ENCODE assay signal across 9 cellular contexts in genomic region chr9:13278368-13279246, GRCh38. TPM values are rescaled to one million over a fixed set of nuclear protein-coding genes. Genes with fewer than 3 reads are reported as not detected.
DNase-seq lines count a peak whose midpoint lies in the region; ATAC-seq and TF ChIP-seq lines count a peak whose summit lies in the region.
"Had no signal": no experiment of that assay in that cellular context is flagged by ENCODE, and none has a peak within 500 bp of the region (broad histone marks: within the 10 kb centered on the region; RNA-seq: fewer than 3 reads in every experiment).

No MANE protein-coding gene starts in this region.

- H3K9me3 Mint-ChIP-seq in effector memory CD8-positive, alpha-beta T cell: peaks cover 7 to 9% of the 10 kb centered on the region in 2 donors

- H3K9me3 ChIP-seq in GM23248 (ENCODE audit: low read depth) (no peaks in the 10 kb centered on the region), upper lobe of left lung (no peaks in the 10 kb centered on the region)

- 2% methylated on average over 37 to 67 of the region's 67 CpGs for WGBS in GM23248 (ENCODE audit: low coverage in 1 of 2, low lambda C conversion rate in 2 of 2, missing lambda C conversion rate in 2 of 2), 2 experiments
- 1 to 6% methylated on average over 21 to 49 of the region's 67 CpGs for WGBS in upper lobe of left lung, 2 donors

- ATAC-seq in upper lobe of left lung (ENCODE audit: low FRiP score in 2 of 2) (peak; percentile 67 to 77), HG03378 (IDR thresholded peaks at IDR 0.05; ENCODE audit: unreplicated experiment) (no peak)
- ATAC-seq in effector memory CD8-positive, alpha-beta T cell (replicated peaks): no peak

- H3K4me1 ChIP-seq in GM23248 (ENCODE audit: insufficient read depth): peaks cover 53% of the 10 kb centered on the region
- H3K4me1 ChIP-seq in upper lobe of left lung: peaks cover 0 to 11% (median 10%) of the 10 kb centered on the region in 4 donors

- H2AFZ ChIP-seq in GM23248: peak overlapping the region; percentile 94

- peaks cover 51% of the 10 kb centered on the region for H3K79me2 ChIP-seq in GM23248 (ENCODE audit: insufficient read depth)

- no peaks in the 10 kb centered on the region for H3K36me3 ChIP-seq in GM23248 (ENCODE audit: low read depth)
- H3K36me3 ChIP-seq in upper lobe of left lung: no peaks in the 10 kb centered on the region

- no peak for TF ChIP-seq CTCF in epithelial cell of esophagus (IDR thresholded peaks at IDR 0.05; ENCODE audit: insufficient read depth, low read depth, low read length, missing control alignments)
- TF ChIP-seq CTCF in upper lobe of left lung (IDR thresholded peaks at IDR 0.05): no peak

- peak overlapping the region; percentile 95 for H3K4me2 ChIP-seq in GM23248 (ENCODE audit: unreplicated experiment)

- peak overlapping the region; percentile 93 for H3K9ac ChIP-seq in GM23248

- in situ Hi-C loops in GM23248 (cut with MboI): no loop called here

- no peak for TF ChIP-seq EP300 in upper lobe of left lung (IDR thresholded peaks at IDR 0.05)

- H3K4me3 Mint-ChIP-seq in effector memory CD8-positive, alpha-beta T cell: no peak overlapping the region
- H3K4me3 Mint-ChIP-seq: IgD-negative memory B cell had no signal

- no peaks in the 10 kb centered on the region for H3K4me1 Mint-ChIP-seq in effector memory CD8-positive, alpha-beta T cell (ENCODE audit: low read depth in 2 of 2)
- H3K4me1 Mint-ChIP-seq: IgD-negative memory B cell had no signal

- H3K27me3 ChIP-seq in GM23248 (replicated peaks; ENCODE audit: insufficient read depth): no peaks in the 10 kb centered on the region
- H3K27me3 ChIP-seq in upper lobe of left lung: no peaks in the 10 kb centered on the region

- peak overlapping the region; percentile 89 for H3K4me3 ChIP-seq in GM23248
- peak overlapping the region; percentile 54 for H3K4me3 ChIP-seq in epithelial cell of esophagus (ENCODE audit: low read length)
- H3K4me3 ChIP-seq in upper lobe of left lung: peak overlapping the region; percentile 56 to 77 (median 68)

- H3K36me3 Mint-ChIP-seq in effector memory CD8-positive, alpha-beta T cell (ENCODE audit: insufficient read depth): no peaks in the 10 kb centered on the region

- H3K27me3 Mint-ChIP-seq in effector memory CD8-positive, alpha-beta T cell: peaks cover 0 to 8% of the 10 kb centered on the region in 2 donors

- no peak overlapping the region for H3K27ac Mint-ChIP-seq in effector memory CD8-positive, alpha-beta T cell
- H3K27ac Mint-ChIP-seq: IgD-negative memory B cell had no signal

- no peaks in the 10 kb centered on the region for H4K20me1 ChIP-seq in GM23248 (ENCODE audit: insufficient read depth)

- TF ChIP-seq POLR2A in upper lobe of left lung (IDR thresholded peaks at IDR 0.05): peak in 1 of 4 donors; percentile 34

- H3K27ac ChIP-seq in GM23248: peak overlapping the region; percentile 84
- H3K27ac ChIP-seq in upper lobe of left lung: peak overlapping the region; percentile 82 to 95 (median 88)

- peak; percentile 81 for DNase-seq in GM23248
- peak; percentile 10 for DNase-seq in NCI-H82 treated with DMSO at 0.1 percent for 48 hours (lab: John Stamatoyannopoulos, UW; ENCODE audit: unreplicated experiment)
- DNase-seq in epithelial cell of esophagus (ENCODE audit: low read depth): peak; percentile 39
- DNase-seq in medulla oblongata (ENCODE audit: extremely low spot score): peak; percentile 85
- DNase-seq in upper lobe of left lung: peak; percentile 28 to 83
- DNase-seq in effector memory CD8-positive, alpha-beta T cell: no peak
- DNase-seq in stimulated activated naive CD4-positive, alpha-beta T cell (lab: John Stamatoyannopoulos, UW): no peak

- H3F3A ChIP-seq in GM23248 (ENCODE audit: insufficient read depth): peaks cover 61% of the 10 kb centered on the region

- H3K9me2 ChIP-seq in GM23248 (ENCODE audit: insufficient read depth): no peaks in the 10 kb centered on the region

RNA-seq across cellular contexts. Expression of gene MPDZ, which starts 0.9 kb away (rescaled TPM):
- total RNA-seq in GM23248 (2014; rRNA removed; shearing (Covaris generic)): 29.2 and 31.9 TPM in 2 replicates
- 14.9 and 17.2 TPM in 2 replicates for polyA plus RNA-seq in GM23248 (2016; fragmentation: Nextera tagmentation; extraction: Ambion mirVana)
- total RNA-seq in upper lobe of left lung: 10 to 100 TPM; 13.6 to 49.2 (median 27.8) TPM
- polyA plus RNA-seq: IgD-negative memory B cell had no signal

Comparison
In these comparisons a context has a peak if more than half of its experiments do, and no peak if none do; other contexts are left out.
1. DNase-seq: peak in GM23248 (single experiment), NCI-H82 treated with DMSO at 0.1 percent for 48 hours (single experiment), epithelial cell of esophagus (single experiment), medulla oblongata (single experiment) and upper lobe of left lung (2 of 2); none in effector memory CD8-positive, alpha-beta T cell (0 of 3) and stimulated activated naive CD4-positive, alpha-beta T cell (0 of 6).
2. ATAC-seq: peak in upper lobe of left lung (2 of 2); none in HG03378 (single experiment) and effector memory CD8-positive, alpha-beta T cell (single experiment).
3. Peak in every context shown above with its lines, with median percentiles within 50 percentile points of each other: H3K4me3 ChIP-seq.